In the genomic region with DNA sequence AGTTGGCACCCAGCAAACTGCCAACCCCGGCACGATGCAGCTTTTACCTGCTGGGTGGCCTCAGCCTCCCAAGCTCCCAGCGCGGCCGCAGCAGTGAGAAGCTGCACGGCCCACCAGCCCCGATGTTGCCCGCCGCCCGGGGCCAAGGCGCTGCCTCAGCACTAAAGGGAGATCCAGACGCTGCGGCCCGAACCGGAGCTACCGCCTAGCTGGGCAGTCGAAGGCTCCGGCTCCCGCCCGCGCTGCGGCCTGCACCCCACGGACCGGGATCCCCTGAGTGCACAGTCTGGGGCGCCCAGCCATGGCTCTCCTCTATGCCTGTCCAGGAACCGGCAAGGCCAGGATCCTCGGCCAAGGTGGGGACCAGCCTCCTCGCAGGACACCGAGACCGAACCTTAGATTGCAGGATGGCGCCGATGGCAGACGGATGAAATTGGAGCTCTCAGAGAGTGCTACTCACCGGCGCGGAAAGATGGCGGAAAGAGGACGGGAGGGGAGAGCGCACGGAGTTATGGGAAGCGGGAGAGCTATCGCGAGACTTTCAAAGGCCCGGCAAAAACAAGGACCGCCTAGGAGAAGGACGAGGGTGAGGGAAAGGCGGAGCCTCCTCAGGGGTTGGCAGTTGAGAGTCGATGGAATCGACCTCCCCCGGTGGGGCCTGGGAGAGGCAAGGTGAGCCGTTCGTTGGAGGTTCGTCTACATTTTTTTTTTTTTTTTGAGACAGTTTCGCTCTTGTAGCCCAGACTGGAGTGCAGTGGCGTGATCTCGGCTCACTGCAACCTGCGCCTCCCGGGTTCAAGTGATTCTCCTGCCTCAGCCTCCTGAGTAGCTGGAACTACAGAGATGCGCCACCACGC, we compare ENCODE assay signal across 8 cellular contexts. TPM values are rescaled to one million over a fixed set of nuclear protein-coding genes. Genes with fewer than 3 reads are reported as not detected.
DNase-seq lines count a peak whose midpoint lies in the region; ATAC-seq and TF ChIP-seq lines count a peak whose summit lies in the region.

A gene (minus strand): TSS at position 485 of the 857 bp plus-strand sequence. CDS start 1,221 bp downstream, outside the sequence.

- peak within 1 kb of the TSS; percentile 81 for H3K4me3 ChIP-seq in Jurkat, Clone E6-1 (ENCODE audit: low read length)
- peak within 1 kb of the TSS; percentile 90 for H3K4me3 ChIP-seq in PC-9
- H3K4me3 ChIP-seq in epithelial cell of proximal tubule (ENCODE audit: low read depth, low read length), result peak within 1 kb of the TSS; percentile 100
- H3K4me3 ChIP-seq in mucosa of rectum (ENCODE audit: low read length in 2 of 2), result peak within 1 kb of the TSS; percentile 98 to 99

- peaks cover 45% of the 10 kb centered on the region for H4K20me1 ChIP-seq in PC-9 (ENCODE audit: insufficient read depth)

- H3K27me3 ChIP-seq in PC-9 (ENCODE audit: insufficient read depth, low read depth), result no peaks in the 10 kb centered on the region
- H3K27me3 ChIP-seq in mucosa of rectum (ENCODE audit: control insufficient read depth in 2 of 2, insufficient read depth in 2 of 2, low read length in 2 of 2), result no peaks in the 10 kb centered on the region

- H3K79me2 ChIP-seq in PC-9 (ENCODE audit: low read depth), result peaks cover 60% of the 10 kb centered on the region

- intact Hi-C loops in PC-9 (cut with micrococcal nuclease; ENCODE audit: unreplicated experiment), result loop anchor here (1.0 kb wide), 1 partner anchor 11 kb away; a partner anchor contains a TSS

- H3K4me1 ChIP-seq in PC-9 (replicated peaks; ENCODE audit: insufficient read depth) (peaks cover 42% of the 10 kb centered on the region), mucosa of rectum (ENCODE audit: control insufficient read depth in 2 of 2, insufficient read depth in 2 of 2, low read length in 2 of 2) (peaks cover 16 to 17% of the 10 kb centered on the region in 2 donors)

- H3K36me3 ChIP-seq in PC-9 (ENCODE audit: low read depth) (peaks cover 65% of the 10 kb centered on the region), mucosa of rectum (ENCODE audit: control insufficient read depth in 2 of 2, insufficient read depth in 2 of 2, low read length in 2 of 2) (peaks cover 41 to 48% of the 10 kb centered on the region in 2 donors)

- H3K9me3 ChIP-seq in PC-9 (ENCODE audit: insufficient read depth, low read depth) (no peaks in the 10 kb centered on the region), mucosa of rectum (ENCODE audit: control insufficient read depth in 2 of 2, low read length in 2 of 2) (no peaks in the 10 kb centered on the region)

- H3K9me2 ChIP-seq in PC-9 (ENCODE audit: insufficient read depth), result no peaks in the 10 kb centered on the region

- peak within 1 kb of the TSS; percentile 82 for H2AFZ ChIP-seq in PC-9

- TF ChIP-seq CTCF in PC-9 (conservative IDR thresholded peaks at IDR 0.05), result no peak
- no peak for TF ChIP-seq CTCF in epithelial cell of proximal tubule (conservative IDR thresholded peaks at IDR 0.05; ENCODE audit: low read depth, low read length)

- H3K27ac ChIP-seq in PC-9 (peak within 1 kb of the TSS; percentile 81), mucosa of rectum (ENCODE audit: low read depth in 2 of 2, low read length in 2 of 2) (peak within 1 kb of the TSS; percentile 81 to 84)

- peaks cover 89% of the 10 kb centered on the region for H3F3A ChIP-seq in PC-9 (ENCODE audit: insufficient read depth, low read depth)

- peak; percentile 88 for ATAC-seq in GM21619 (IDR thresholded peaks at IDR 0.05; ENCODE audit: unreplicated experiment)

- H3K4me2 ChIP-seq in PC-9, result peak within 1 kb of the TSS; percentile 78

- H3K9ac ChIP-seq in mucosa of rectum (ENCODE audit: low read depth in 1 of 2, low read length in 2 of 2), result peak within 1 kb of the TSS; percentile 85 to 94

- peak; percentile 96 for DNase-seq in DMS153 (lab: John Stamatoyannopoulos, UW)
- DNase-seq in Jurkat, Clone E6-1 (ENCODE audit: low read depth, low spot score), result peak; percentile 98
- DNase-seq in PC-9, result peak; percentile 94 to 97
- peak; percentile 84 for DNase-seq in activated T-cell treated with anti-CD3 and anti-CD28 coated beads, Interleukin-2, amount 50 U/mL, for 1 hour
- DNase-seq in epithelial cell of proximal tubule (ENCODE audit: low read depth), result peak; percentile 82
- DNase-seq in stimulated activated CD8-positive, alpha-beta memory T cell treated with anti-CD3 and anti-CD28 coated beads, Interleukin-4, amount 100 ng/mL, for 48 hours, result peak; percentile 93

- CTCF ChIA-PET in PC-9 (lab: Charles Lee), result interaction anchor here (0.5 to 2.2 kb wide), 4 partner anchors 12 to 793 kb away, joined by 3 to 10 read pairs (median 4); a partner anchor contains a TSS

- TSS peak; percentile 32 for BruUV-seq in PC-9 (replicated peaks; lab: Mats Ljungman, UMichigan)

- POLR2A ChIA-PET in PC-9 (lab: Charles Lee; ENCODE audit: unreplicated experiment), result interaction anchor here (0.6 to 1.4 kb wide), 8 partner anchors 10 to 1951 kb away, joined by 3 to 20 read pairs (median 4); a partner anchor contains a TSS

RNA-seq across cellular contexts. Expression of the gene that starts here (rescaled TPM):
- polyA plus RNA-seq in Jurkat, Clone E6-1 (2012; ENCODE audit: insufficient read depth, insufficient read length), result 3,267 TPM
- 1,449 and 1,977 TPM in 2 replicates for total RNA-seq in PC-9 (2021)
- 1,709 and 2,356 TPM in 2 replicates for total RNA-seq in epithelial cell of proximal tubule

Comparison
In these comparisons a context has a peak if more than half of its experiments do, and no peak if none do; other contexts are left out.
1. Peak in every context shown above with its lines: DNase-seq, ATAC-seq, H3K4me3 ChIP-seq and H3K27ac ChIP-seq.